In the genomic region with DNA sequence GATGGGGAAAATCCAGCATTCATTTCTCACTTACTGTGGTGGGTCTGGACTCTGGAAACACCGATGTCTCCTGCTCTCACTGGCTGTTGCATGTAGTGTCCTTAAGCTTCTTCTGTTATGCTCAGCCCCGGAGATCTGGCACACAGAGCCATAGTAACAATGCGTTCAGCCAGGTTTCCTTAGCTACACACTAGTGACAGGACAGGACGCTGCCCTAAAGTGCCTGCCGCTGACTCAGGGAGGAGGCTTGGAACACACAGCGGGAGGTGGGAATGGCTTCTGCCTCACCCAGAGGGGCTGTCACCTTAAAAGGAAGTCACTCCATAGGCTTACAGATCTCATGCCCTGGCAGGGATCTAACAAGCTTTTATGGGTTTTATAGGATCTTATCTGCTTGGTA, we compare ENCODE assay signal across 8 cellular contexts.
DNase-seq lines count a peak whose midpoint lies in the region; ATAC-seq and FAIRE-seq lines count a peak whose summit lies in the region.

No MANE protein-coding gene starts in this region.

- DNase-seq in NCI-H345 (lab: John Stamatoyannopoulos, UW) (peak; percentile 5), NCI-H345 treated with DMSO at 0.1 percent for 48 hours (lab: John Stamatoyannopoulos, UW; ENCODE audit: unreplicated experiment) (no peak), T47D (ENCODE audit: low read depth in 1 of 2, low spot score in 1 of 2) (peak; percentile 10 to 50), urothelium cell line (ENCODE audit: low spot score) (peak; percentile 49), NCI-H2107 (lab: John Stamatoyannopoulos, UW) (no peak)

- FAIRE-seq in islet of Langerhans (lab: Jason Lieb, UNC) (peak; percentile 24), urothelium cell line (lab: Jason Lieb, UNC) (no peak)

- in situ Hi-C loops in T47D (cut with HindIII; ENCODE audit: low pct_unique_long_range_greater_than_20kb, low sequenced_read_pairs) = no loop called here

- ATAC-seq in activated CD4-positive, CD25-positive, alpha-beta regulatory T cell treated with anti-CD3 and anti-CD28 coated beads, Interleukin-2, amount 50 U/mL, for 24 hours = no peak
- ATAC-seq in GM21390 (IDR thresholded peaks at IDR 0.05; ENCODE audit: unreplicated experiment) = no peak

Comparison
In these comparisons a context has a peak if more than half of its experiments do, and no peak if none do; other contexts are left out.
1. DNase-seq: peak in NCI-H345 (single experiment), T47D (2 of 2) and urothelium cell line (single experiment); none in NCI-H345 treated with DMSO at 0.1 percent for 48 hours (single experiment) and NCI-H2107 (single experiment).